In genomic region chr18:67194886-67195285, GRCh38 we compare ENCODE assay signal across 20 cellular contexts.
DNase-seq lines count a peak whose midpoint lies in the region; ATAC-seq and TF ChIP-seq lines count a peak whose summit lies in the region.
"Had no signal": no experiment of that assay in that cellular context is flagged by ENCODE, and none has a peak within 500 bp of the region (broad histone marks: within the 10 kb centered on the region; RNA-seq: fewer than 3 reads in every experiment).

No MANE protein-coding gene starts in this region.

- 0 out of 2 replicates have a peak, but pooled peaks cover 2% of the 10 kb centered on the region for H3K4me1 Mint-ChIP-seq in WTC11

- H3K79me2 ChIP-seq in mesendoderm (ENCODE audit: control insufficient read depth, insufficient read depth, low read length), result no peaks in the 10 kb centered on the region

- no peak overlapping the region for H3K4ac ChIP-seq in mesendoderm (ENCODE audit: low read depth, low read length)

- no peaks in the 10 kb centered on the region for H3K79me1 ChIP-seq in mesendoderm (ENCODE audit: low read length)

- no peak overlapping the region for H4K5ac ChIP-seq in mesendoderm (ENCODE audit: low read length)

- no peak overlapping the region for H2AK5ac ChIP-seq in mesendoderm (ENCODE audit: low read length)

- no peak overlapping the region for H2BK5ac ChIP-seq in mesendoderm (ENCODE audit: low read length)

- DNase-seq in DMS53 (lab: John Stamatoyannopoulos, UW) (peak; percentile 30), DMS53 treated with DMSO at 0.1 percent for 48 hours (lab: John Stamatoyannopoulos, UW; ENCODE audit: unreplicated experiment) (no peak), NCI-H1092 treated with DMSO at 0.1 percent for 48 hours (lab: John Stamatoyannopoulos, UW) (peak; percentile 40), WTC11 (ENCODE audit: low spot score) (no peak), mesendoderm (peak; percentile 81), Ammon's horn (ENCODE audit: low spot score) (no peak)
- DNase-seq: C1 segment of cervical spinal cord; DMS153; KBM-7; NCI-H1105; NCI-H187; NCI-H2171; NK-92 treated with Interleukin-12 subunit alpha and Interleukin-12 subunit beta, amount 100 ng/mL, for 24 hours; PC-3 had no signal

- H3K9me3 Mint-ChIP-seq in WTC11, result no peaks in the 10 kb centered on the region

- no peaks in the 10 kb centered on the region for H3K27me3 Mint-ChIP-seq in WTC11 (ENCODE audit: low read depth)

- H3K36me3 ChIP-seq in mesendoderm (ENCODE audit: control insufficient read depth, insufficient read depth, low read length), result no peaks in the 10 kb centered on the region

- H3K23ac ChIP-seq in mesendoderm (ENCODE audit: low read length), result no peak overlapping the region

- H3K4me3 ChIP-seq in mesendoderm (ENCODE audit: low read length), result no peak overlapping the region
- H3K4me3 ChIP-seq: GM12878 had no signal

- no peak overlapping the region for H3K27ac ChIP-seq in mesendoderm (ENCODE audit: low read depth, low read length)
- H3K27ac ChIP-seq: 22Rv1, HL-60 had no signal

- no peak overlapping the region for H2BK120ac ChIP-seq in mesendoderm (ENCODE audit: low read depth, low read length)

- ATAC-seq in WTC11 (peak; percentile 72), HG03460 (IDR thresholded peaks at IDR 0.05; ENCODE audit: unreplicated experiment) (no peak), GM21390 (IDR thresholded peaks at IDR 0.05; ENCODE audit: unreplicated experiment) (no peak)
- ATAC-seq: GM12878, PC-3, SK-N-SH treated with all-trans-retinoic acid at 6 μM for 48 hours had no signal

- WGBS in mesendoderm (ENCODE audit: extremely low coverage, insufficient coverage, low lambda C conversion rate), result no CpG with 5 or more reads among the region's 5 CpGs

- no peak overlapping the region for H3K18ac ChIP-seq in mesendoderm (ENCODE audit: low read length)

- CTCF ChIA-PET in WTC11 (lab: Charles Lee), result no interaction called here

- no peak overlapping the region for H3K4me3 Mint-ChIP-seq in WTC11

- H3K56ac ChIP-seq in mesendoderm (ENCODE audit: low read length), result no peak overlapping the region

- no peak overlapping the region for H4K8ac ChIP-seq in mesendoderm (ENCODE audit: low read depth, low read length)

- no peak overlapping the region for H3K9ac ChIP-seq in mesendoderm (ENCODE audit: low read length)

- H3K4me2 ChIP-seq in mesendoderm (ENCODE audit: low read length), result no peak overlapping the region

- no peaks in the 10 kb centered on the region for H3K4me1 ChIP-seq in mesendoderm (ENCODE audit: control insufficient read depth, low read depth, low read length)

- TF ChIP-seq CTCF in WTC11 (IDR thresholded peaks at IDR 0.05), result no peak

- H2BK15ac ChIP-seq in mesendoderm (replicated peaks; ENCODE audit: low read depth), result no peak overlapping the region

- no peaks in the 10 kb centered on the region for H3K27me3 ChIP-seq in mesendoderm (ENCODE audit: insufficient read depth, low read length, poor library complexity)

- POLR2A ChIA-PET in WTC11 (lab: Charles Lee), result no interaction called here

- no peaks in the 10 kb centered on the region for H3K36me3 Mint-ChIP-seq in WTC11

- no peak overlapping the region for H3K27ac Mint-ChIP-seq in WTC11

TF ChIP-seq in WTC11, 78 proteins besides CTCF, POLR2A, EP300 and RAD21:
- TF ChIP-seq MAX (CRISPR knock-in tag; IDR thresholded peaks at IDR 0.05) (no peak), AR (CRISPR knock-in tag; IDR thresholded peaks at IDR 0.05) (no peak), RORB (CRISPR knock-in tag; IDR thresholded peaks at IDR 0.05) (no peak), CREM (CRISPR knock-in tag; IDR thresholded peaks at IDR 0.05) (no peak), IRF2 (CRISPR knock-in tag; IDR thresholded peaks at IDR 0.05; ENCODE audit: borderline replicate concordance, low read depth) (no peak), ZBTB21 (CRISPR knock-in tag; IDR thresholded peaks at IDR 0.05; ENCODE audit: borderline replicate concordance) (no peak), ATF3 (CRISPR knock-in tag; conservative IDR thresholded peaks at IDR 0.05) (no peak), ATF1 (CRISPR knock-in tag; IDR thresholded peaks at IDR 0.05) (no peak), E2F1 (CRISPR knock-in tag; IDR thresholded peaks at IDR 0.05) (no peak), ZMAT4 (CRISPR knock-in tag; IDR thresholded peaks at IDR 0.05) (no peak), ZNF219 (CRISPR knock-in tag; IDR thresholded peaks at IDR 0.05; ENCODE audit: borderline replicate concordance) (no peak), NFE2L1 (CRISPR knock-in tag; IDR thresholded peaks at IDR 0.05) (no peak)
TF ChIP-seq in WTC11: peak in this region for 0.

Comparison
In these comparisons a context has a peak if more than half of its experiments do, and no peak if none do; other contexts are left out.
1. DNase-seq: peak in DMS53 (single experiment), NCI-H1092 treated with DMSO at 0.1 percent for 48 hours (single experiment) and mesendoderm (single experiment); none in DMS53 treated with DMSO at 0.1 percent for 48 hours (single experiment), WTC11 (single experiment) and Ammon's horn (single experiment).